In the genomic region with DNA sequence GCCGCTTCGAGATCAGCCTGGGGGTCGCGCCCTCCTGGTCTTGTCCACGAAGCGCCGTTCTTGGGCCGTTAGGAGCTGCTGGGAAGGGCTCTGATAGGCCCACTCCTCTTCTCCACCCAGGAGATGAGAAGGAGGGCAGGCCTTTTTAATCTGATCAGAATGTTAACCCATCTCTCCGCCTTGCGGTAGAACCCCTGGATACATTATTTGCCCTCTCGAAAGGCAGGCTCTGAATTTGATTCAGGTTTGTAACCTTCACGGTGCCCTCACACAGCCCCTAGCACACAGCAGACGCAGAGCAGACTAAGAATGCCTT, we compare ENCODE assay signal across 10 cellular contexts. TPM values are rescaled to one million over a fixed set of nuclear protein-coding genes. Genes with fewer than 3 reads are reported as not detected.
A peak's percentile ranks its signal among the peaks of the same experiment; 100 is the strongest.
DNase-seq lines count a peak whose midpoint lies in the region; ATAC-seq and TF ChIP-seq lines count a peak whose summit lies in the region.
"Had no signal": no experiment of that assay in that cellular context is flagged by ENCODE, and none has a peak within 500 bp of the region (broad histone marks: within the 10 kb centered on the region; RNA-seq: fewer than 3 reads in every experiment).

Gene CCDC83, plus strand, starts transcription at position 43 of the 316 bp plus-strand sequence. CDS start 9,741 bp downstream, outside the sequence.

- no peak for ATAC-seq in activated CD8-positive, alpha-beta memory T cell treated with anti-CD3 and anti-CD28 coated beads, Interleukin-2, amount 10 ng/mL, durations not matched to agents 7 days and 5 days
- ATAC-seq in body of pancreas (no peak), right lobe of liver (no peak), GM19324 (IDR thresholded peaks at IDR 0.05; ENCODE audit: low FRiP score, unreplicated experiment) (no peak), GM19455 (IDR thresholded peaks at IDR 0.05; ENCODE audit: unreplicated experiment) (no peak)

- in situ Hi-C loops in transverse colon (cut with MboI; ENCODE audit: low pct_ligation_motif_present in 1 of 4, low pct_unique_long_range_greater_than_20kb in 1 of 4, low sequenced_read_pairs in 3 of 4), result loop anchor here (10.0 to 25.0 kb wide), 3 partner anchors 182 to 360 kb away; no protein-coding TSS in a partner anchor

- peaks cover 9% of the 10 kb centered on the region for H3K36me3 Mint-ChIP-seq in activated CD8-positive, alpha-beta memory T cell treated with anti-CD3 and anti-CD28 coated beads, Interleukin-2, amount 10 ng/mL, durations not matched to agents 7 days and 5 days

- H3K9me3 ChIP-seq in body of pancreas (no peaks in the 10 kb centered on the region), right lobe of liver (no peaks in the 10 kb centered on the region), transverse colon (no peaks in the 10 kb centered on the region)

- TF ChIP-seq EP300 in transverse colon (IDR thresholded peaks at IDR 0.05; ENCODE audit: low read depth), result no peak

- peaks cover 16% of the 10 kb centered on the region for H3K4me1 Mint-ChIP-seq in activated CD8-positive, alpha-beta memory T cell treated with anti-CD3 and anti-CD28 coated beads, Interleukin-2, amount 10 ng/mL, durations not matched to agents 7 days and 5 days

- intact Hi-C loops in body of pancreas (cut with DNase I) (no loop called here), right lobe of liver (cut with DNase I) (no loop called here), transverse colon (cut with DNase I; ENCODE audit: low total_unique reads) (loop anchor here (10.0 kb wide), 1 partner anchor 360 kb away; no protein-coding TSS in a partner anchor)

- H3K27me3 ChIP-seq in body of pancreas (no peaks in the 10 kb centered on the region), right lobe of liver (no peaks in the 10 kb centered on the region), transverse colon (no peaks in the 10 kb centered on the region)

- peak within 1 kb of the TSS; percentile 90 for H3K4me3 Mint-ChIP-seq in activated CD8-positive, alpha-beta memory T cell treated with anti-CD3 and anti-CD28 coated beads, Interleukin-2, amount 10 ng/mL, durations not matched to agents 7 days and 5 days

- TF ChIP-seq CTCF in body of pancreas (IDR thresholded peaks at IDR 0.05) (no peak), right lobe of liver (IDR thresholded peaks at IDR 0.05) (no peak), transverse colon (IDR thresholded peaks at IDR 0.05) (peak in 1 of 5 experiments; percentile 7)

- CTCF ChIA-PET in activated CD8-positive, alpha-beta memory T cell treated with anti-CD3 and anti-CD28 coated beads, Interleukin-2, amount 10 ng/mL, durations not matched to agents 7 days and 5 days (lab: Charles Lee), result interaction anchor here (0.7 to 2.6 kb wide), 65 partner anchors 8 to 1015 kb away, joined by 3 to 21 read pairs (median 4); partner anchors contain the start of genes CREBZF, SYTL2, TMEM126A and TMEM126B

- peak within 1 kb of the TSS; percentile 93 for H3K27ac Mint-ChIP-seq in activated CD8-positive, alpha-beta memory T cell treated with anti-CD3 and anti-CD28 coated beads, Interleukin-2, amount 10 ng/mL, durations not matched to agents 7 days and 5 days

- H3K27me3 Mint-ChIP-seq in activated CD8-positive, alpha-beta memory T cell treated with anti-CD3 and anti-CD28 coated beads, Interleukin-2, amount 10 ng/mL, durations not matched to agents 7 days and 5 days, result peaks cover 1% of the 10 kb centered on the region

- no peaks in the 10 kb centered on the region for H3K36me3 ChIP-seq in body of pancreas (replicated peaks in 1 of 2; ENCODE audit: insufficient read depth in 1 of 2, low read depth in 2 of 2)
- no peaks in the 10 kb centered on the region for H3K36me3 ChIP-seq in right lobe of liver
- H3K36me3 ChIP-seq in transverse colon, result no peaks in the 10 kb centered on the region

- H3K4me3 ChIP-seq in body of pancreas, result peak within 1 kb of the TSS; percentile 17 to 44
- H3K4me3 ChIP-seq in right lobe of liver, result peak within 1 kb of the TSS; percentile 46 to 59 (median 58)
- peak within 1 kb of the TSS; percentile 23 to 72 (median 44) for H3K4me3 ChIP-seq in transverse colon

- WGBS in body of pancreas, 2 donors, result 31 to 61% methylated on average over 6 to 13 of the region's 13 CpGs
- WGBS in right lobe of liver (ENCODE audit: insufficient coverage, low coverage, low lambda C conversion rate, missing lambda C conversion rate), result 60% methylated on average over 4 of the region's 13 CpGs
- WGBS in transverse colon (ENCODE audit: low coverage in 1 of 2), 2 donors, result 43% methylated on average over 13 of the region's 13 CpGs; no CpG with 5 or more reads in 1 of the 2 donors

- no peak for TF ChIP-seq POLR2A in body of pancreas (IDR thresholded peaks at IDR 0.05)
- TF ChIP-seq POLR2A in right lobe of liver (IDR thresholded peaks at IDR 0.05), result no peak
- TF ChIP-seq POLR2A in transverse colon (IDR thresholded peaks at IDR 0.05), result no peak

- DNase-seq in activated CD8-positive, alpha-beta memory T cell treated with anti-CD3 and anti-CD28 coated beads, Interleukin-2, amount 10 ng/mL, durations not matched to agents 7 days and 5 days, result no peak
- no peak for DNase-seq in activated CD8-positive, alpha-beta memory T cell treated with anti-CD3 and anti-CD28 coated beads, Interleukin-2, amount 50 U/mL, for 4 hours
- no peak for DNase-seq in body of pancreas
- no peak for DNase-seq in right lobe of liver
- DNase-seq in transverse colon, result no peak
- DNase-seq in activated CD4-positive, alpha-beta T cell treated with anti-CD3 and anti-CD28 coated beads for 4 hours, result no peak

- H3K9me3 Mint-ChIP-seq in activated CD8-positive, alpha-beta memory T cell treated with anti-CD3 and anti-CD28 coated beads, Interleukin-2, amount 10 ng/mL, durations not matched to agents 7 days and 5 days (ENCODE audit: low read depth), result no peaks in the 10 kb centered on the region

- H3K4me1 ChIP-seq in body of pancreas (peaks cover 5% of the 10 kb centered on the region), right lobe of liver (peaks cover 0 to 5% (median 0%) of the 10 kb centered on the region in 4 donors), transverse colon (peaks cover 0 to 12% (median 8%) of the 10 kb centered on the region in 4 donors)

- H3K27ac ChIP-seq in body of pancreas (peak within 1 kb of the TSS; percentile 70 to 89 (median 86)), right lobe of liver (peak within 1 kb of the TSS; percentile 34 to 83 (median 66)), transverse colon (peak within 1 kb of the TSS; percentile 81 to 91 (median 88))

RNA-seq across cellular contexts. Expression of gene CCDC83, which starts in this region (rescaled TPM):
- total RNA-seq in activated CD8-positive, alpha-beta memory T cell treated with anti-CD3 and anti-CD28 coated beads, Interleukin-2, amount 10 ng/mL, durations not matched to agents 7 days and 5 days, result not detected
- total RNA-seq in body of pancreas (not detected), right lobe of liver (not detected), transverse colon (not detected)
- total RNA-seq: Daoy, lung microvascular endothelial cell had no signal
